In genomic region chr9:131454028-131454427, GRCh38 we compare ENCODE assay signal across 1 cellular context.
TF ChIP-seq lines count a peak whose summit lies in the region.

No MANE protein-coding gene starts in this region.

TF ChIP-seq in K562, 482 proteins besides CTCF, POLR2A, EP300 and RAD21:
- TF ChIP-seq FUS (optimal IDR thresholded peaks at IDR 0.05; ENCODE audit: low read depth, low read length): no peak
- TF ChIP-seq ZNF146 (CRISPR knock-in tag; IDR thresholded peaks at IDR 0.05; ENCODE audit: unreplicated experiment): peak; percentile 60
